Comparison of ENCODE assay signal across 13 cellular contexts in genomic region chr13:97600438-97601080, GRCh38.
A peak's percentile ranks its signal among the peaks of the same experiment; 100 is the strongest.
DNase-seq lines count a peak whose midpoint lies in the region; ATAC-seq and TF ChIP-seq lines count a peak whose summit lies in the region.
"Had no signal": no experiment of that assay in that cellular context is flagged by ENCODE, and none has a peak within 500 bp of the region (broad histone marks: within the 10 kb centered on the region; RNA-seq: fewer than 3 reads in every experiment).

No MANE protein-coding gene starts in this region.

- H3K27me3 ChIP-seq in BJ (ENCODE audit: control insufficient read depth, insufficient read depth, low read length): no peaks in the 10 kb centered on the region
- no peaks in the 10 kb centered on the region for H3K27me3 ChIP-seq in hepatocyte

- H3K9me3 ChIP-seq in hepatocyte (ENCODE audit: low read depth) (no peaks in the 10 kb centered on the region), OCI-LY7 (ENCODE audit: low read length) (no peaks in the 10 kb centered on the region)

- 52% methylated on average over 3 of the region's 3 CpGs for WGBS in hepatocyte (ENCODE audit: low lambda C conversion rate, missing lambda C conversion rate)

- H3K9me2 ChIP-seq in hepatocyte (replicated peaks; ENCODE audit: insufficient read depth) (no peaks in the 10 kb centered on the region), OCI-LY7 (ENCODE audit: insufficient read depth, low read length) (no peaks in the 10 kb centered on the region)

- H3K4me2 ChIP-seq in hepatocyte (no peak overlapping the region), OCI-LY7 (ENCODE audit: low read length) (no peak overlapping the region)

- BruUV-seq in OCI-LY7 (replicated peaks; lab: Mats Ljungman, UMichigan): no TSS peak

- intact Hi-C loops in OCI-LY7 (cut with micrococcal nuclease; ENCODE audit: unreplicated experiment): no loop called here

- no peaks in the 10 kb centered on the region for H3K4me1 ChIP-seq in hepatocyte (ENCODE audit: insufficient read depth)
- no peaks in the 10 kb centered on the region for H3K4me1 ChIP-seq in OCI-LY7 (ENCODE audit: insufficient read depth, low read length, poor library complexity, severe bottlenecking)

- H3K79me2 ChIP-seq in hepatocyte: no peaks in the 10 kb centered on the region
- no peaks in the 10 kb centered on the region for H3K79me2 ChIP-seq in OCI-LY7 (ENCODE audit: insufficient read depth, low read depth, low read length)

- POLR2A ChIA-PET in BJ (lab: Charles Lee): no interaction called here
- POLR2A ChIA-PET in OCI-LY7 (lab: Charles Lee): no interaction called here

- DNase-seq in BJ (ENCODE audit: low read depth) (peak; percentile 4), SW480 (ENCODE audit: low spot score) (peak; percentile 45), hepatocyte (ENCODE audit: low spot score) (peak; percentile 54), OCI-LY7 (ENCODE audit: low spot score) (no peak), NCI-H1436 treated with DMSO at 0.1 percent for 48 hours (lab: John Stamatoyannopoulos, UW) (no peak), HK-2 (ENCODE audit: unreplicated experiment) (no peak)
- DNase-seq: activated T-cell treated with anti-CD3 and anti-CD28 coated beads, Interleukin-2, amount 50 U/mL, for 72 hours; effector memory CD8-positive, alpha-beta T cell; H9; left colon; NCI-H69 had no signal

- no peak overlapping the region for H3K4me3 ChIP-seq in BJ (ENCODE audit: low read depth, low read length)
- no peak overlapping the region for H3K4me3 ChIP-seq in hepatocyte
- no peak overlapping the region for H3K4me3 ChIP-seq in OCI-LY7 (ENCODE audit: low read depth, low read length, poor library complexity, severe bottlenecking)

- no peak for ATAC-seq in GM18868 (IDR thresholded peaks at IDR 0.05; ENCODE audit: unreplicated experiment)
- ATAC-seq: activated T-cell treated with anti-CD3 and anti-CD28 coated beads, Interleukin-2, amount 50 U/mL, for 72 hours; effector memory CD8-positive, alpha-beta T cell; left colon had no signal

- TF ChIP-seq RAD21 in Ishikawa (IDR thresholded peaks at IDR 0.05; ENCODE audit: low read depth): no peak

- no peak overlapping the region for H2AFZ ChIP-seq in hepatocyte
- H2AFZ ChIP-seq in OCI-LY7 (ENCODE audit: low read length): no peak overlapping the region

- no peak for TF ChIP-seq EP300 in Ishikawa (IDR thresholded peaks at IDR 0.05; ENCODE audit: borderline replicate concordance)

- no peaks in the 10 kb centered on the region for H3K36me3 ChIP-seq in BJ (ENCODE audit: control insufficient read depth, insufficient read depth, low read length)
- H3K36me3 ChIP-seq in hepatocyte (replicated peaks; ENCODE audit: insufficient read depth, low read depth): no peaks in the 10 kb centered on the region
- H3K36me3 ChIP-seq in OCI-LY7 (ENCODE audit: insufficient read depth, low read length): no peaks in the 10 kb centered on the region

- H4K20me1 ChIP-seq in hepatocyte (ENCODE audit: insufficient read depth, poor library complexity, severe bottlenecking) (no peaks in the 10 kb centered on the region), OCI-LY7 (ENCODE audit: insufficient read depth, low read length) (no peaks in the 10 kb centered on the region)

- H3K27ac ChIP-seq in hepatocyte (no peak overlapping the region), OCI-LY7 (ENCODE audit: low read depth, low read length, poor library complexity, severe bottlenecking) (no peak overlapping the region)

- CTCF ChIA-PET in BJ (lab: Yijun Ruan, JAX) (no interaction called here), OCI-LY7 (lab: Charles Lee; ENCODE audit: unreplicated experiment) (no interaction called here)

- TF ChIP-seq CTCF in BJ (IDR thresholded peaks at IDR 0.05; ENCODE audit: insufficient read depth, low read depth, low read length) (no peak), hepatocyte (IDR thresholded peaks at IDR 0.05; ENCODE audit: poor library complexity) (no peak), OCI-LY7 (conservative IDR thresholded peaks at IDR 0.05; ENCODE audit: low read length) (no peak)

TF ChIP-seq in Ishikawa, 13 proteins besides CTCF, POLR2A, EP300 and RAD21:
- TF ChIP-seq CREB1 (IDR thresholded peaks at IDR 0.05; ENCODE audit: low read depth) (no peak), CEBPB (IDR thresholded peaks at IDR 0.05) (peak; percentile 38), TEAD4 (IDR thresholded peaks at IDR 0.05) (peak; percentile 32), TCF12 (IDR thresholded peaks at IDR 0.05; ENCODE audit: low read depth) (no peak)

Comparison
In these comparisons a context has a peak if more than half of its experiments do, and no peak if none do; other contexts are left out.
1. DNase-seq: peak in BJ (single experiment), SW480 (single experiment) and hepatocyte (single experiment); none in OCI-LY7 (single experiment), NCI-H1436 treated with DMSO at 0.1 percent for 48 hours (single experiment) and HK-2 (single experiment).